In genomic region chr1:150696995-150697927, GRCh38 we compare ENCODE assay signal across 8 cellular contexts. TPM values are rescaled to one million over a fixed set of nuclear protein-coding genes. Genes with fewer than 3 reads are reported as not detected.
DNase-seq lines count a peak whose midpoint lies in the region; ATAC-seq, FAIRE-seq and TF ChIP-seq lines count a peak whose summit lies in the region.

TSS of gene GOLPH3L (minus strand) at chr1:150697154. CDS start at chr1:150694838, 2,316 bp downstream.

- peak; percentile 99 for FAIRE-seq in GM12892 (lab: Jason Lieb, UNC)

- H3K27me3 Mint-ChIP-seq in progenitor cell of endocrine pancreas: no peaks in the 10 kb centered on the region

- H3K36me3 ChIP-seq in left ventricle myocardium inferior: peaks cover 25% of the 10 kb centered on the region

- peak within 1 kb of the TSS; percentile 79 for H3K4me3 ChIP-seq in left ventricle myocardium inferior

- H3K9me3 ChIP-seq in left ventricle myocardium inferior (replicated peaks): no peaks in the 10 kb centered on the region

- peak within 1 kb of the TSS; percentile 94 for H3K4me3 Mint-ChIP-seq in progenitor cell of endocrine pancreas (ENCODE audit: low read depth)

- H3K4me1 ChIP-seq in left ventricle myocardium inferior: peaks cover 32% of the 10 kb centered on the region

- H3K27ac Mint-ChIP-seq in progenitor cell of endocrine pancreas: peak within 1 kb of the TSS; percentile 97

- H3K9me3 Mint-ChIP-seq in progenitor cell of endocrine pancreas (ENCODE audit: low read depth): no peaks in the 10 kb centered on the region

- peaks cover 8% of the 10 kb centered on the region for H3K36me3 Mint-ChIP-seq in progenitor cell of endocrine pancreas (ENCODE audit: insufficient read depth)

- TF ChIP-seq POLR2A in GM12892 (IDR thresholded peaks at IDR 0.05; ENCODE audit: low read depth, low read length): no peak

- peak within 1 kb of the TSS; percentile 78 for H3K27ac ChIP-seq in left ventricle myocardium inferior (replicated peaks)

- peaks cover 12% of the 10 kb centered on the region for H3K4me1 Mint-ChIP-seq in progenitor cell of endocrine pancreas (ENCODE audit: low read depth)

- intact Hi-C loops in T-helper 1 cell treated with Interleukin-12 subunit alpha and Interleukin-12 subunit beta and Interleukin-4 antibody, amounts not matched to agents 30 ng/mL and 1 ng/mL, for 36 hours (cut with micrococcal nuclease): loop anchor here (1.0 to 5.0 kb wide), 14 partner anchors 68 to 560 kb away; partner anchors contain the start of genes ARNT, CDC42SE1, CTSS and ENSA
- intact Hi-C loops in left ventricle myocardium inferior (cut with micrococcal nuclease): no loop called here

- no peaks in the 10 kb centered on the region for H3K27me3 ChIP-seq in left ventricle myocardium inferior (ENCODE audit: low read depth)

- DNase-seq in GM12892 (ENCODE audit: insufficient read length) (peak; percentile 49), NCI-H146 treated with DMSO at 0.1 percent for 48 hours (lab: John Stamatoyannopoulos, UW; ENCODE audit: unreplicated experiment) (peak; percentile 99), amygdala (lab: John Stamatoyannopoulos, UW) (peak; percentile 10 to 98 (median 89)), left ventricle myocardium inferior (peak; percentile 88), progenitor cell of endocrine pancreas (ENCODE audit: low spot score, unreplicated experiment) (peak; percentile 82), ureter (ENCODE audit: low spot score) (peak; percentile 96)

- TF ChIP-seq CTCF in left ventricle myocardium inferior (IDR thresholded peaks at IDR 0.05; ENCODE audit: borderline replicate concordance) (peak; percentile 32), progenitor cell of endocrine pancreas (IDR thresholded peaks at IDR 0.05; ENCODE audit: unreplicated experiment) (no peak)

- ATAC-seq in HG02870 (IDR thresholded peaks at IDR 0.05; ENCODE audit: unreplicated experiment): peak; percentile 99

RNA-seq across cellular contexts. Expression of gene GOLPH3L, which starts in this region (rescaled TPM):
- 35.8 TPM for polyA plus RNA-seq in GM12892 (2012; ENCODE audit: missing spikeins)
- 19.3 and 24.7 TPM in 2 replicates for total RNA-seq in T-helper 1 cell treated with Interleukin-12 subunit alpha and Interleukin-12 subunit beta and Interleukin-4 antibody, amounts not matched to agents 30 ng/mL and 1 ng/mL, for 36 hours
- total RNA-seq in left ventricle myocardium inferior (16.9 TPM), progenitor cell of endocrine pancreas (30.6 and 31.9 TPM in 2 replicates), ureter (52.6 TPM)

Comparison
In these comparisons a context has a peak if more than half of its experiments do, and no peak if none do; other contexts are left out.
1. Peak in every context shown above with its lines: DNase-seq, ATAC-seq, H3K4me3 ChIP-seq and H3K27ac ChIP-seq.
2. DNase-seq: peak in every context shown above with its lines; median percentile 99 in NCI-H146 treated with DMSO at 0.1 percent for 48 hours; 96 in ureter; 89 in amygdala; 88 in left ventricle myocardium inferior; 82 in progenitor cell of endocrine pancreas; 49 in GM12892.